1 cellular context compared by ENCODE assay signal in genomic region chr10:125016611-125017202, GRCh38.
TF ChIP-seq lines count a peak whose summit lies in the region.

No MANE protein-coding gene starts in this region.

TF ChIP-seq in GM23338, 12 proteins besides CTCF, POLR2A, EP300 and RAD21 (continued from another document):
- TF ChIP-seq, protein P1, sequence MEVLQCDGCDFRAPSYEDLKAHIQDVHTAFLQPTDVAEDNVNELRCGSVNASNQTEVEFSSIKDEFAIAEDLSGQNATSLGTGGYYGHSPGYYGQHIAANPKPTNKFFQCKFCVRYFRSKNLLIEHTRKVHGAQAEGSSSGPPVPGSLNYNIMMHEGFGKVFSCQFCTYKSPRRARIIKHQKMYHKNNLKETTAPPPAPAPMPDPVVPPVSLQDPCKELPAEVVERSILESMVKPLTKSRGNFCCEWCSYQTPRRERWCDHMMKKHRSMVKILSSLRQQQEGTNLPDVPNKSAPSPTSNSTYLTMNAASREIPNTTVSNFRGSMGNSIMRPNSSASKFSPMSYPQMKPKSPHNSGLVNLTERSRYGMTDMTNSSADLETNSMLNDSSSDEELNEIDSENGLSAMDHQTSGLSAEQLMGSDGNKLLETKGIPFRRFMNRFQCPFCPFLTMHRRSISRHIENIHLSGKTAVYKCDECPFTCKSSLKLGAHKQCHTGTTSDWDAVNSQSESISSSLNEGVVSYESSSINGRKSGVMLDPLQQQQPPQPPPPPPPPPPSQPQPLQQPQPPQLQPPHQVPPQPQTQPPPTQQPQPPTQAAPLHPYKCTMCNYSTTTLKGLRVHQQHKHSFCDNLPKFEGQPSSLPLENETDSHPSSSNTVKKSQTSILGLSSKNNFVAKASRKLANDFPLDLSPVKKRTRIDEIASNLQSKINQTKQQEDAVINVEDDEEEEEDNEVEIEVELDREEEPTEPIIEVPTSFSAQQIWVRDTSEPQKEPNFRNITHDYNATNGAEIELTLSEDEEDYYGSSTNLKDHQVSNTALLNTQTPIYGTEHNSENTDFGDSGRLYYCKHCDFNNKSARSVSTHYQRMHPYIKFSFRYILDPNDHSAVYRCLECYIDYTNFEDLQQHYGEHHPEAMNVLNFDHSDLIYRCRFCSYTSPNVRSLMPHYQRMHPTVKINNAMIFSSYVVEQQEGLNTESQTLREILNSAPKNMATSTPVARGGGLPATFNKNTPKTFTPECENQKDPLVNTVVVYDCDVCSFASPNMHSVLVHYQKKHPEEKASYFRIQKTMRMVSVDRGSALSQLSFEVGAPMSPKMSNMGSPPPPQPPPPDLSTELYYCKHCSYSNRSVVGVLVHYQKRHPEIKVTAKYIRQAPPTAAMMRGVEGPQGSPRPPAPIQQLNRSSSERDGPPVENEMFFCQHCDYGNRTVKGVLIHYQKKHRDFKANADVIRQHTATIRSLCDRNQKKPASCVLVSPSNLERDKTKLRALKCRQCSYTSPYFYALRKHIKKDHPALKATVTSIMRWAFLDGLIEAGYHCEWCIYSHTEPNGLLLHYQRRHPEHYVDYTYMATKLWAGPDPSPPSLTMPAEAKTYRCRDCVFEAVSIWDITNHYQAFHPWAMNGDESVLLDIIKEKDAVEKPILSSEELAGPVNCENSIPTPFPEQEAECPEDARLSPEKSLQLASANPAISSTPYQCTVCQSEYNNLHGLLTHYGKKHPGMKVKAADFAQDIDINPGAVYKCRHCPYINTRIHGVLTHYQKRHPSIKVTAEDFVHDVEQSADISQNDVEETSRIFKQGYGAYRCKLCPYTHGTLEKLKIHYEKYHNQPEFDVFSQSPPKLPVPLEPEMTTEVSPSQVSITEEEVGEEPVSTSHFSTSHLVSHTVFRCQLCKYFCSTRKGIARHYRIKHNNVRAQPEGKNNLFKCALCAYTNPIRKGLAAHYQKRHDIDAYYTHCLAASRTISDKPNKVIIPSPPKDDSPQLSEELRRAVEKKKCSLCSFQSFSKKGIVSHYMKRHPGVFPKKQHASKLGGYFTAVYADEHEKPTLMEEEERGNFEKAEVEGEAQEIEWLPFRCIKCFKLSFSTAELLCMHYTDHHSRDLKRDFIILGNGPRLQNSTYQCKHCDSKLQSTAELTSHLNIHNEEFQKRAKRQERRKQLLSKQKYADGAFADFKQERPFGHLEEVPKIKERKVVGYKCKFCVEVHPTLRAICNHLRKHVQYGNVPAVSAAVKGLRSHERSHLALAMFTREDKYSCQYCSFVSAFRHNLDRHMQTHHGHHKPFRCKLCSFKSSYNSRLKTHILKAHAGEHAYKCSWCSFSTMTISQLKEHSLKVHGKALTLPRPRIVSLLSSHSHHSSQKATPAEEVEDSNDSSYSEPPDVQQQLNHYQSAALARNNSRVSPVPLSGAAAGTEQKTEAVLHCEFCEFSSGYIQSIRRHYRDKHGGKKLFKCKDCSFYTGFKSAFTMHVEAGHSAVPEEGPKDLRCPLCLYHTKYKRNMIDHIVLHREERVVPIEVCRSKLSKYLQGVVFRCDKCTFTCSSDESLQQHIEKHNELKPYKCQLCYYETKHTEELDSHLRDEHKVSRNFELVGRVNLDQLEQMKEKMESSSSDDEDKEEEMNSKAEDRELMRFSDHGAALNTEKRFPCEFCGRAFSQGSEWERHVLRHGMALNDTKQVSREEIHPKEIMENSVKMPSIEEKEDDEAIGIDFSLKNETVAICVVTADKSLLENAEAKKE (CRISPR knock-in tag; IDR thresholded peaks at IDR 0.05) = no peak
- no peak for TF ChIP-seq NANOG (IDR thresholded peaks at IDR 0.05; ENCODE audit: borderline replicate concordance)
- no peak for TF ChIP-seq CREB1 (CRISPR knock-in tag; IDR thresholded peaks at IDR 0.05; ENCODE audit: low read depth)
- no peak for TF ChIP-seq EZH2phosphoT487 (IDR thresholded peaks at IDR 0.05; ENCODE audit: unreplicated experiment)
- no peak for TF ChIP-seq JUNB (IDR thresholded peaks at IDR 0.05; ENCODE audit: unreplicated experiment)
- TF ChIP-seq REST (IDR thresholded peaks at IDR 0.05; ENCODE audit: unreplicated experiment) = no peak
- TF ChIP-seq STAT1 (IDR thresholded peaks at IDR 0.05; ENCODE audit: unreplicated experiment) = no peak
- TF ChIP-seq ZNF331 (CRISPR knock-in tag; IDR thresholded peaks at IDR 0.05; ENCODE audit: low read depth) = no peak
